ENCODE assay signal across 20 cellular contexts in the genomic region with DNA sequence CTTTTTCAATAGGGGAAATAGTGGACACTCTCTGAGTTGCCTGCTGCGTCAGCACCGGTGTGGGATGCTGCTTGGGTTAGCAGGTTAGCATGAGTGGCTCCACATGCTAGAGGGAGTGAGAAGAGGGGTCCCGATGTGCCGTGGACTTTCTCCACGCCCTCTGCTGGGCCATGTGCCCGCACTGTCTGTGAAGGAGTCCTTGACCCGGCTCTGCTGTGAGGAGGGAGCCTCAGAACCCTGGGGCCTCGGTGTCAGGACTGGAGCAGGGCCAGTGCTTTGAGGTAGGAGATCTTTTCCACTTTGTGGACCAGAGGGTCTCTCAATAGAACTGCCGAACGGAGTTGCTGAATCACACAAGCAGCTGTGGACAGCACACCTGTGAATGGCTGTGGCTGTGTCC.
"Had no signal": no experiment of that assay in that cellular context is flagged by ENCODE, and none has a peak within 500 bp of the region (broad histone marks: within the 10 kb centered on the region; RNA-seq: fewer than 3 reads in every experiment).

No MANE protein-coding gene starts in this region.

- H3K4me3 ChIP-seq: SJCRH30 had no signal

- DNase-seq: KBM-7, MV-4-11, NCI-H1048, NCI-H1105, NCI-H1417, NCI-H1436 treated with DMSO at 0.1 percent for 48 hours, NCI-H1694, NCI-H1930, NCI-H2081, NCI-H2107, NCI-H2227 treated with DMSO at 0.1 percent for 48 hours, NCI-H524, NCI-H526 treated with DMSO at 0.1 percent for 48 hours, NCI-H774, PC-3, SHP77 treated with DMSO at 0.1 percent for 48 hours, SJCRH30 had no signal

- H3K27ac ChIP-seq: SJCRH30 had no signal

- H3K4me1 ChIP-seq: SJCRH30 had no signal

- H3K9me3 ChIP-seq: SJCRH30 had no signal

- ATAC-seq: Panc1, PC-3, Right ventricle myocardium inferior, SK-N-SH treated with all-trans-retinoic acid at 6 μM for 48 hours had no signal

- H3K27me3 ChIP-seq: SJCRH30 had no signal
